Comparison of ENCODE assay signal across 13 cellular contexts in the genomic region with DNA sequence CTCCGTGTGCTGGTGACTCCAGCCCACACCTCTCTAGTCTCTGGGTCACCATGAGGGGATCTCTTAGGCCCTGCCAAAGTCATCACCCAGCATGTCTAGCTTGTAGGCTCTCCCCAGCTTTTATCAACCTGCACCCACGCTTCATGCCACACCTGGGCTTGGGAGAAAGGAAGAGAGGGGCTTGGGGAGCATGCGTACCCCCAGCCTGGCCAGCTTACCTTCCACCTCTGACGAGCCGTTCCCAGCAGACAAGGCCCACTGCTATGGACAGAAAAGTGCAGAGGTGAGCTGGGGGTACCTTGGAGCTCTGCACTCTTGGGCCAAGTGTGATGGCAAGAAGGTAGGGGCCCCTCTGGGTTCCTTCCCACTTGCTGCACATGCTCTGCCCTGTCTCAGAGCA. TPM values are rescaled to one million over a fixed set of nuclear protein-coding genes. Genes with fewer than 3 reads are reported as not detected.
A peak's percentile ranks its signal among the peaks of the same experiment; 100 is the strongest.
DNase-seq lines count a peak whose midpoint lies in the region; ATAC-seq and TF ChIP-seq lines count a peak whose summit lies in the region.
"Had no signal": no experiment of that assay in that cellular context is flagged by ENCODE, and none has a peak within 500 bp of the region (broad histone marks: within the 10 kb centered on the region; RNA-seq: fewer than 3 reads in every experiment).

No MANE protein-coding gene starts in this region.

- intact Hi-C loops in mucosa of descending colon (cut with DNase I, micrococcal nuclease) = loop anchor here in 1 of 2 donors (10.0 kb wide), 1 partner anchor 51 kb away; a partner anchor contains a TSS

- no peak overlapping the region for H3K27ac ChIP-seq in BLaER1
- H3K27ac ChIP-seq in SJCRH30 = peak overlapping the region; percentile 73; the same call in 1 of the 2 replicates
- H3K27ac ChIP-seq in hepatocyte = peak overlapping the region; percentile 99
- no peak overlapping the region for H3K27ac ChIP-seq in skeletal muscle tissue (ENCODE audit: low read depth, low read length)

- H3K36me3 ChIP-seq in BLaER1 (no peaks in the 10 kb centered on the region), SJCRH30 (peaks cover 51% of the 10 kb centered on the region), hepatocyte (replicated peaks; ENCODE audit: insufficient read depth, low read depth) (no peaks in the 10 kb centered on the region), skeletal muscle tissue (ENCODE audit: control insufficient read depth in 3 of 3, insufficient read depth in 3 of 3, low read length in 3 of 3) (no peaks in the 10 kb centered on the region), mucosa of descending colon (ENCODE audit: low read depth) (no peaks in the 10 kb centered on the region)

- no peak overlapping the region for H3K4me3 ChIP-seq in BLaER1
- peak overlapping the region; percentile 96 for H3K4me3 ChIP-seq in SJCRH30
- peak overlapping the region; percentile 41 for H3K4me3 ChIP-seq in hepatocyte
- H3K4me3 ChIP-seq in skeletal muscle tissue (ENCODE audit: low read length in 3 of 3) = peak overlapping the region; percentile 56 to 65 (median 63)
- no peak overlapping the region for H3K4me3 ChIP-seq in mucosa of descending colon

- ATAC-seq in mucosa of descending colon = no peak
- ATAC-seq: activated T-cell treated with anti-CD3 and anti-CD28 coated beads, Interleukin-2, amount 50 U/mL, for 72 hours; effector memory CD8-positive, alpha-beta T cell; natural killer cell treated with Interleukin-12 subunit alpha and Interleukin-12 subunit beta and Interleukin-15 and Interleukin-18, amount 100 ng/mL, for 72 hours; T-helper 17 cell had no signal

- H3K9ac ChIP-seq in BLaER1 (no peak overlapping the region), skeletal muscle tissue (ENCODE audit: low read depth in 1 of 3, low read length in 3 of 3) (peak overlapping the region in 1 of 3 donors; percentile 73)

- peaks cover 31% of the 10 kb centered on the region for H3K79me2 ChIP-seq in hepatocyte

- H3K4me2 ChIP-seq in BLaER1 (peak overlapping the region; percentile 96), hepatocyte (peak overlapping the region; percentile 96)

- peaks cover 45% of the 10 kb centered on the region for H3K4me1 ChIP-seq in BLaER1
- peaks cover 12% of the 10 kb centered on the region; the same call in 1 of the 2 replicates for H3K4me1 ChIP-seq in SJCRH30
- peaks cover 69% of the 10 kb centered on the region for H3K4me1 ChIP-seq in hepatocyte (ENCODE audit: insufficient read depth)
- H3K4me1 ChIP-seq in skeletal muscle tissue (ENCODE audit: control insufficient read depth in 3 of 3, insufficient read depth in 3 of 3, low read length in 3 of 3) = peaks cover 17 to 35% (median 27%) of the 10 kb centered on the region in 3 donors
- H3K4me1 ChIP-seq in mucosa of descending colon (ENCODE audit: low read depth) = peaks cover 20% of the 10 kb centered on the region

- H3K9me3 ChIP-seq in BLaER1 = no peaks in the 10 kb centered on the region
- no peaks in the 10 kb centered on the region for H3K9me3 ChIP-seq in SJCRH30 (replicated peaks)
- H3K9me3 ChIP-seq in hepatocyte (ENCODE audit: low read depth) = no peaks in the 10 kb centered on the region
- H3K9me3 ChIP-seq in skeletal muscle tissue (ENCODE audit: control insufficient read depth in 3 of 3, low read length in 3 of 3) = no peaks in the 10 kb centered on the region
- H3K9me3 ChIP-seq in mucosa of descending colon = no peaks in the 10 kb centered on the region

- no peaks in the 10 kb centered on the region for H3K9me2 ChIP-seq in hepatocyte (replicated peaks; ENCODE audit: insufficient read depth)

- no peak overlapping the region for H2AFZ ChIP-seq in hepatocyte

- H4K20me1 ChIP-seq in BLaER1 = no peaks in the 10 kb centered on the region
- H4K20me1 ChIP-seq in hepatocyte (ENCODE audit: insufficient read depth, poor library complexity, severe bottlenecking) = no peaks in the 10 kb centered on the region

- DNase-seq in SJCRH30 (no peak), hepatocyte (ENCODE audit: low spot score) (no peak), mucosa of descending colon (no peak), SKM-1 treated with dmso at 0.1 percent for 144 hours (lab: John Stamatoyannopoulos, UW; ENCODE audit: unreplicated experiment) (no peak), NCI-H1930 (lab: John Stamatoyannopoulos, UW) (no peak)
- no peak for DNase-seq in stimulated activated CD4-positive, alpha-beta T cell treated with anti-CD3 and anti-CD28 coated beads, Interleukin-4, amount 100 ng/mL, for 1 hour
- DNase-seq: activated CD4-positive, alpha-beta T cell treated with anti-CD3 and anti-CD28 coated beads for 4 hours; activated T-cell treated with anti-CD3 and anti-CD28 coated beads, Interleukin-2, amount 50 U/mL, for 72 hours; effector memory CD8-positive, alpha-beta T cell; T-helper 17 cell had no signal

- 82% methylated on average over 5 of the region's 5 CpGs for WGBS in hepatocyte (ENCODE audit: low lambda C conversion rate, missing lambda C conversion rate)

- no peak for TF ChIP-seq CTCF in hepatocyte (IDR thresholded peaks at IDR 0.05; ENCODE audit: poor library complexity)
- TF ChIP-seq CTCF in mucosa of descending colon (IDR thresholded peaks at IDR 0.05) = no peak

- H3K27me3 ChIP-seq in BLaER1 = peaks cover 14% of the 10 kb centered on the region
- no peaks in the 10 kb centered on the region for H3K27me3 ChIP-seq in SJCRH30
- H3K27me3 ChIP-seq in hepatocyte = no peaks in the 10 kb centered on the region
- H3K27me3 ChIP-seq in skeletal muscle tissue (ENCODE audit: control insufficient read depth in 3 of 3, insufficient read depth in 3 of 3, low read length in 3 of 3) = peaks cover 0 to 10% (median 3%) of the 10 kb centered on the region in 3 donors

RNA-seq across cellular contexts. Expression of a gene that starts 1.7 kb away (rescaled TPM):
- total RNA-seq in SJCRH30 (2014; rRNA removed; shearing (Covaris generic)) = 115 and 120 TPM in 2 replicates
- total RNA-seq in hepatocyte (25.0 and 25.2 TPM in 2 replicates), skeletal muscle tissue (8.9 TPM), mucosa of descending colon (1 to 10 TPM in 2 of 3 donors, under 1 TPM in 1; 0.96 to 3.1 (median 2.3) TPM)
- 31.0 and 33.0 TPM in 2 replicates for polyA plus RNA-seq in hepatocyte
- total RNA-seq: natural killer cell treated with Interleukin-12 subunit alpha and Interleukin-12 subunit beta and Interleukin-15 and Interleukin-18, amount 100 ng/mL, for 72 hours; T-helper 17 cell had no signal

RNA-seq across cellular contexts. Expression of a gene that starts 30.6 kb away (rescaled TPM):
- total RNA-seq in SJCRH30 (2014; rRNA removed; shearing (Covaris generic)) = 1.8 TPM in 2 replicates
- 0.57 and 1.2 TPM in 2 replicates for total RNA-seq in hepatocyte
- polyA plus RNA-seq in hepatocyte = 0.18 and 1.5 TPM in 2 replicates
- 3.1 TPM for total RNA-seq in skeletal muscle tissue
- total RNA-seq in mucosa of descending colon = 10 to 100 TPM in 2 of 3 donors, 1 to 10 TPM in 1; 7.7 to 12.7 (median 11.5) TPM

RNA-seq across cellular contexts. Expression of a gene that starts 49.0 kb away (rescaled TPM):
- 56.8 and 64.7 TPM in 2 replicates for total RNA-seq in SJCRH30 (2014; rRNA removed; shearing (Covaris generic))
- total RNA-seq in hepatocyte (35.7 and 45.2 TPM in 2 replicates), skeletal muscle tissue (18.8 TPM), mucosa of descending colon (10 to 100 TPM; 40.6 to 50.9 (median 46.3) TPM)
- polyA plus RNA-seq in hepatocyte = 75.6 and 93.2 TPM in 2 replicates

Comparison
In these comparisons a context has a peak if more than half of its experiments do, and no peak if none do; other contexts are left out.
1. H3K27ac ChIP-seq: peak in SJCRH30 (single experiment) and hepatocyte (single experiment); none in BLaER1 (single experiment) and skeletal muscle tissue (single experiment).
2. H3K4me3 ChIP-seq: peak in SJCRH30 (single experiment), hepatocyte (single experiment) and skeletal muscle tissue (3 of 3); none in BLaER1 (single experiment) and mucosa of descending colon (single experiment).